ENCODE assay signal across 11 cellular contexts in the genomic region with DNA sequence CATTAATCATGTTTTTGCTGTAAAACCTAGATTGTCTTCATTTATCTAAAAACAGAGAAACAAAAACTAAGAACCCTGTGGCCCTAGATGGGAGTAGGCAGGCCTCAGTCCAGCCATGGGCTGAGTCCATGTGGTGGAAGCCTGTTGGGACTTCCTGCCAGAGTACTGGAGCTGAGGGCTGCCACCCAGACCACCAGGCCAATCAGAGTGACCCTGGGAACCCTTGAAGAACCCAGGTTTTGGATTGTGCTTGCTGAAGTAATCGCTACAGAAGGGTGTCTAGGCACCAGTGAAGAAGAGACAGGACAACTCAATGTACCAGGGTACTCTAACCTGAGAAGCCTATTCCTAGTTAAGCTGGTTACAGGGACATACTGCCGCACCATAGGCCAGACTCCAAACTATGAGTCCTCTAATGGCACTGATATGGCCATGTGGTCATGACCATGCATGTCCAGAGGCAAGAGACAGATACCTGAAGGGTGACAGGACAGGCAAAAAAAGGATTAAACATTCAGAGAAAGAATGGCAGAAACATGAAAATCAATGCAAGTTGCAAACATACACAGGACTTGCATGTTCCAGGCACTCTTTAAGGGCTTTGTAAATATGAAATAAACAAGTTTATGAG. TPM values are rescaled to one million over a fixed set of nuclear protein-coding genes. Genes with fewer than 3 reads are reported as not detected.
DNase-seq lines count a peak whose midpoint lies in the region; ATAC-seq and TF ChIP-seq lines count a peak whose summit lies in the region.
"Had no signal": no experiment of that assay in that cellular context is flagged by ENCODE, and none has a peak within 500 bp of the region (broad histone marks: within the 10 kb centered on the region; RNA-seq: fewer than 3 reads in every experiment).

No MANE protein-coding gene starts in this region.

- TF ChIP-seq EP300 in SK-N-SH (IDR thresholded peaks at IDR 0.05; ENCODE audit: borderline replicate concordance in 1 of 2, low read depth in 1 of 2, low read length in 1 of 2), result no peak

- no peak overlapping the region for H3K4me3 Mint-ChIP-seq in activated CD8-positive, alpha-beta T cell treated with anti-CD3 and anti-CD28 coated beads, Interleukin-2, amount 10 ng/mL, durations not matched to agents 7 days and 5 days

- no peak overlapping the region for H2AFZ ChIP-seq in SK-N-SH (ENCODE audit: low read depth)
- no peak overlapping the region for H2AFZ ChIP-seq in smooth muscle cell (ENCODE audit: low read depth)

- H3K9me2 ChIP-seq in SK-N-SH, result no peaks in the 10 kb centered on the region

- peaks cover 38% of the 10 kb centered on the region for H3K36me3 Mint-ChIP-seq in activated CD8-positive, alpha-beta T cell treated with anti-CD3 and anti-CD28 coated beads, Interleukin-2, amount 10 ng/mL, durations not matched to agents 7 days and 5 days (ENCODE audit: low read depth)

- H3F3A ChIP-seq in SK-N-SH (replicated peaks; ENCODE audit: insufficient read depth) (peaks cover 6% of the 10 kb centered on the region), smooth muscle cell (ENCODE audit: low read depth) (peaks cover 38% of the 10 kb centered on the region)

- H3K27me3 ChIP-seq in SK-N-SH (ENCODE audit: insufficient read depth) (no peaks in the 10 kb centered on the region), smooth muscle cell (ENCODE audit: low read depth) (no peaks in the 10 kb centered on the region)

- H3K4me1 Mint-ChIP-seq in activated CD8-positive, alpha-beta T cell treated with anti-CD3 and anti-CD28 coated beads, Interleukin-2, amount 10 ng/mL, durations not matched to agents 7 days and 5 days (ENCODE audit: low read depth), result peaks cover 14% of the 10 kb centered on the region

- H3K27ac ChIP-seq in SK-N-SH (ENCODE audit: low read depth in 2 of 2, low read length in 1 of 2) (peak overlapping the region; percentile 15 to 71; a peak in 3 of 4 replicates), smooth muscle cell (ENCODE audit: low read depth) (peak overlapping the region; percentile 74)

- TF ChIP-seq CTCF in SK-N-SH (IDR thresholded peaks at IDR 0.05), result no peak
- TF ChIP-seq CTCF in smooth muscle cell (IDR thresholded peaks at IDR 0.05; ENCODE audit: borderline replicate concordance, insufficient read depth, poor library complexity, severe bottlenecking), result no peak

- H3K9me3 Mint-ChIP-seq in activated CD8-positive, alpha-beta T cell treated with anti-CD3 and anti-CD28 coated beads, Interleukin-2, amount 10 ng/mL, durations not matched to agents 7 days and 5 days (ENCODE audit: insufficient read depth), result no peaks in the 10 kb centered on the region

- DNase-seq in SK-N-SH (no peak), kidney tubule cell (ENCODE audit: low spot score) (peak; percentile 23), smooth muscle cell (lab: John Stamatoyannopoulos, UW; ENCODE audit: unreplicated experiment) (no peak), dedifferentiated amniotic fluid mesenchymal stem cell (ENCODE audit: extremely low spot score) (no peak), cerebellum (ENCODE audit: low spot score) (no peak)
- DNase-seq in activated CD8-positive, alpha-beta T cell treated with anti-CD3 and anti-CD28 coated beads, Interleukin-2, amount 10 ng/mL, durations not matched to agents 7 days and 5 days, result no peak
- DNase-seq: NCI-H1092 treated with DMSO at 0.1 percent for 48 hours; NK-92 treated with Interleukin-12 subunit alpha and Interleukin-12 subunit beta, amount 100 ng/mL, for 24 hours had no signal

- H3K4me1 ChIP-seq in SK-N-SH (ENCODE audit: control insufficient read depth in 1 of 2, insufficient read depth in 2 of 2, low read depth in 1 of 2, low read length in 1 of 2) (peaks cover 9 to 53% of the 10 kb centered on the region in 2 experiments), smooth muscle cell (ENCODE audit: low read depth) (peaks cover 6% of the 10 kb centered on the region)

- POLR2A ChIA-PET in SK-N-SH (lab: Yijun Ruan, JAX), result no interaction called here
- POLR2A ChIA-PET in activated CD8-positive, alpha-beta T cell treated with anti-CD3 and anti-CD28 coated beads, Interleukin-2, amount 10 ng/mL, durations not matched to agents 7 days and 5 days (lab: Charles Lee), result interaction anchor here (0.9 kb wide), 1 partner anchor 9 kb away, joined by 4 read pairs; no protein-coding TSS in a partner anchor

- CTCF ChIA-PET in SK-N-SH (lab: Yijun Ruan, JAX), result interaction anchor here (0.8 to 2.2 kb wide), 6 partner anchors 11 to 152 kb away, joined by 3 to 9 read pairs (median 5); no protein-coding TSS in a partner anchor
- CTCF ChIA-PET in activated CD8-positive, alpha-beta T cell treated with anti-CD3 and anti-CD28 coated beads, Interleukin-2, amount 10 ng/mL, durations not matched to agents 7 days and 5 days (lab: Charles Lee), result interaction anchor here (0.7 to 1.1 kb wide), 3 partner anchors 9 to 13 kb away, joined by 3 read pairs; no protein-coding TSS in a partner anchor

- 96% methylated on average over 2 of the region's 2 CpGs for WGBS in SK-N-SH (ENCODE audit: low lambda C conversion rate)
- 90% methylated on average over 2 of the region's 2 CpGs for WGBS in smooth muscle cell (ENCODE audit: low lambda C conversion rate)

- H3K9me3 ChIP-seq in SK-N-SH (no peaks in the 10 kb centered on the region), smooth muscle cell (replicated peaks; ENCODE audit: low read depth) (no peaks in the 10 kb centered on the region)

- H3K36me3 ChIP-seq in SK-N-SH (replicated peaks in 1 of 2; ENCODE audit: control insufficient read depth in 1 of 2, insufficient read depth in 2 of 2, low read length in 1 of 2) (peaks cover 32 to 45% of the 10 kb centered on the region in 2 experiments), smooth muscle cell (ENCODE audit: low read depth) (peaks cover 17% of the 10 kb centered on the region)

- peak overlapping the region; percentile 43 for H3K27ac Mint-ChIP-seq in activated CD8-positive, alpha-beta T cell treated with anti-CD3 and anti-CD28 coated beads, Interleukin-2, amount 10 ng/mL, durations not matched to agents 7 days and 5 days

- peaks cover 20% of the 10 kb centered on the region for H4K20me1 ChIP-seq in SK-N-SH (ENCODE audit: insufficient read depth)
- peaks cover 93% of the 10 kb centered on the region for H4K20me1 ChIP-seq in smooth muscle cell (ENCODE audit: low read depth)

- no peak for TF ChIP-seq RAD21 in SK-N-SH (IDR thresholded peaks at IDR 0.05; ENCODE audit: low read length)

- H3K79me2 ChIP-seq in SK-N-SH (ENCODE audit: insufficient read depth) (peaks cover 46% of the 10 kb centered on the region), smooth muscle cell (ENCODE audit: low read depth) (peaks cover 47% of the 10 kb centered on the region)

- H3K4me2 ChIP-seq in SK-N-SH (no peak overlapping the region; the same call in 1 of the 2 replicates), smooth muscle cell (peak overlapping the region; percentile 38)

- H3K27me3 Mint-ChIP-seq in activated CD8-positive, alpha-beta T cell treated with anti-CD3 and anti-CD28 coated beads, Interleukin-2, amount 10 ng/mL, durations not matched to agents 7 days and 5 days (ENCODE audit: low read depth), result no peaks in the 10 kb centered on the region

- H3K9ac ChIP-seq in SK-N-SH, result no peak overlapping the region
- no peak overlapping the region for H3K9ac ChIP-seq in smooth muscle cell (ENCODE audit: low read depth)

- H3K4me3 ChIP-seq in SK-N-SH (ENCODE audit: low read depth in 2 of 2, low read length in 1 of 2) (no peak overlapping the region), smooth muscle cell (no peak overlapping the region)

- ATAC-seq in SK-N-SH treated with all-trans-retinoic acid at 6 μM for 48 hours (no peak; the same call in 2 of the 3 replicates), GM19351 (IDR thresholded peaks at IDR 0.05; ENCODE audit: unreplicated experiment) (no peak)
- ATAC-seq in activated CD8-positive, alpha-beta T cell treated with anti-CD3 and anti-CD28 coated beads, Interleukin-2, amount 10 ng/mL, durations not matched to agents 7 days and 5 days, result no peak

TF ChIP-seq in SK-N-SH, 30 proteins besides CTCF, POLR2A, EP300 and RAD21:
- no peak for TF ChIP-seq MEF2A (IDR thresholded peaks at IDR 0.05; ENCODE audit: borderline replicate concordance, low read depth)

TF ChIP-seq in SK-N-SH treated with all-trans-retinoic acid at 6 μM for 48 hours, 23 proteins besides CTCF, POLR2A, EP300 and RAD21 (continues in another document):
- TF ChIP-seq ISL1 (CRISPR knock-in tag; IDR thresholded peaks at IDR 0.05) (no peak), PPARA (CRISPR knock-in tag; IDR thresholded peaks at IDR 0.05; ENCODE audit: borderline replicate concordance) (no peak), RARB (CRISPR knock-in tag; IDR thresholded peaks at IDR 0.05) (no peak)

RNA-seq across cellular contexts. Expression of a gene that starts 12.9 kb away (rescaled TPM):
- polyA plus RNA-seq in SK-N-SH (2012; rRNA removed) (24.5 and 26.3 TPM in 2 replicates), smooth muscle cell (198 and 252 TPM in 2 replicates)
- 12.5 and 13.2 TPM in 2 replicates for polyA plus RNA-seq in SK-N-SH (2012; cell fraction: cytosol; rRNA removed)
- polyA plus RNA-seq in SK-N-SH (2012; cell fraction: nucleus; rRNA removed), result 43.9 and 63.0 TPM in 2 replicates
- total RNA-seq in activated CD8-positive, alpha-beta T cell treated with anti-CD3 and anti-CD28 coated beads, Interleukin-2, amount 10 ng/mL, durations not matched to agents 7 days and 5 days, result 10 to 100 TPM; 15.6 to 16.0 TPM
- total RNA-seq in smooth muscle cell (124 and 159 TPM in 2 replicates), cerebellum (5.4 TPM)

RNA-seq across cellular contexts. Expression of a gene that starts 33.0 kb away (rescaled TPM):
- polyA plus RNA-seq in SK-N-SH (2012; rRNA removed) (3.9 and 4.2 TPM in 2 replicates), smooth muscle cell (10.2 and 10.6 TPM in 2 replicates)
- 1.0 and 1.5 TPM in 2 replicates for polyA plus RNA-seq in SK-N-SH (2012; cell fraction: cytosol; rRNA removed)
- polyA plus RNA-seq in SK-N-SH (2012; cell fraction: nucleus; rRNA removed), result 20.1 and 22.2 TPM in 2 replicates
- total RNA-seq in activated CD8-positive, alpha-beta T cell treated with anti-CD3 and anti-CD28 coated beads, Interleukin-2, amount 10 ng/mL, durations not matched to agents 7 days and 5 days, result 1 to 10 TPM in 1 of 2 experiments, under 1 TPM in 1; 0.97 to 1.2 TPM
- total RNA-seq in smooth muscle cell (1.7 and 2.3 TPM in 2 replicates), cerebellum (9.7 TPM)

RNA-seq across cellular contexts. Expression of a gene that starts 33.0 kb away (rescaled TPM):
- polyA plus RNA-seq in SK-N-SH (2012; rRNA removed) (44.3 and 56.2 TPM in 2 replicates), smooth muscle cell (41.6 and 57.0 TPM in 2 replicates)
- polyA plus RNA-seq in SK-N-SH (2012; cell fraction: cytosol; rRNA removed), result 18.6 and 24.9 TPM in 2 replicates
- 197 and 204 TPM in 2 replicates for polyA plus RNA-seq in SK-N-SH (2012; cell fraction: nucleus; rRNA removed)
- 10 to 100 TPM; 10.8 to 11.0 TPM for total RNA-seq in activated CD8-positive, alpha-beta T cell treated with anti-CD3 and anti-CD28 coated beads, Interleukin-2, amount 10 ng/mL, durations not matched to agents 7 days and 5 days
- total RNA-seq in smooth muscle cell (27.6 and 29.5 TPM in 2 replicates), cerebellum (38.1 TPM)

RNA-seq across cellular contexts. Expression of a gene that starts 51.9 kb away (rescaled TPM):
- polyA plus RNA-seq in SK-N-SH (2012; rRNA removed), result not detected in 2 replicates
- polyA plus RNA-seq in SK-N-SH (2012; cell fraction: cytosol; rRNA removed), result not detected in 2 replicates
- polyA plus RNA-seq in SK-N-SH (2012; cell fraction: nucleus; rRNA removed), result 0.02 TPM in 1 of 2 replicates, not detected in the other
- total RNA-seq in activated CD8-positive, alpha-beta T cell treated with anti-CD3 and anti-CD28 coated beads, Interleukin-2, amount 10 ng/mL, durations not matched to agents 7 days and 5 days, result not detected
- 0.13 and 0.31 TPM in 2 replicates for total RNA-seq in smooth muscle cell
- polyA plus RNA-seq in smooth muscle cell, result 0.60 and 0.75 TPM in 2 replicates
- total RNA-seq in cerebellum, result not detected
- total RNA-seq: pulmonary artery endothelial cell had no signal
